In genomic region chr9:121368692-121369091, GRCh38 we compare ENCODE assay signal across 8 cellular contexts. TPM values are rescaled to one million over a fixed set of nuclear protein-coding genes. Genes with fewer than 3 reads are reported as not detected.
DNase-seq lines count a peak whose midpoint lies in the region; ATAC-seq and TF ChIP-seq lines count a peak whose summit lies in the region.
"Not testable (repeated sequence)": the region's sequence is repeated elsewhere in the genome, so short reads cannot be mapped to it uniquely, and the experiment has no call there.

No MANE protein-coding gene starts in this region.

- H3K4me1 ChIP-seq in CD8-positive, alpha-beta T cell (ENCODE audit: insufficient read depth, low read length): peaks cover 11% of the 10 kb centered on the region
- H3K4me1 ChIP-seq in MM.1S (ENCODE audit: low read length); trophoblast cell (ENCODE audit: control insufficient read depth in 1 of 2, insufficient read depth in 2 of 2, low read length in 2 of 2): not testable (repeated sequence)
- H3K4me1 ChIP-seq in breast epithelium (peaks cover 0 to 37% of the 10 kb centered on the region in 2 donors), fibroblast of lung (ENCODE audit: control insufficient read depth, extremely low read depth, insufficient read depth, low read length) (peaks cover 15% of the 10 kb centered on the region), lower lobe of right lung (peaks cover 83% of the 10 kb centered on the region), thyroid gland (peaks cover 41 to 70% of the 10 kb centered on the region in 2 donors)

- H3K27ac Mint-ChIP-seq in CD8-positive, alpha-beta T cell: peak overlapping the region; percentile 90
- H3K27ac Mint-ChIP-seq in activated CD8-positive, alpha-beta T cell treated with anti-CD3 and anti-CD28 coated beads for 36 hours: peak overlapping the region; percentile 91

- ATAC-seq in CD8-positive, alpha-beta T cell; activated CD8-positive, alpha-beta T cell treated with anti-CD3 and anti-CD28 coated beads for 36 hours; lower lobe of right lung: not testable (repeated sequence)

- peaks cover 12% of the 10 kb centered on the region for H3K36me3 Mint-ChIP-seq in CD8-positive, alpha-beta T cell
- H3K36me3 Mint-ChIP-seq in activated CD8-positive, alpha-beta T cell treated with anti-CD3 and anti-CD28 coated beads for 36 hours (ENCODE audit: low read depth): not testable (repeated sequence)

- not testable (repeated sequence) for H4K20me1 ChIP-seq in MM.1S (ENCODE audit: insufficient read depth, low read length); fibroblast of lung (ENCODE audit: control insufficient read depth, extremely low read depth, insufficient read depth, low read length)

- H3K36me3 ChIP-seq in CD8-positive, alpha-beta T cell (ENCODE audit: insufficient read depth, low read length); MM.1S (replicated peaks; ENCODE audit: insufficient read depth, low read length); breast epithelium; fibroblast of lung (ENCODE audit: control insufficient read depth, insufficient read depth, low read length); lower lobe of right lung; trophoblast cell (ENCODE audit: control insufficient read depth in 1 of 2, insufficient read depth in 2 of 2, low read length in 2 of 2); thyroid gland: not testable (repeated sequence)

- not testable (repeated sequence) for H3F3A ChIP-seq in MM.1S (ENCODE audit: insufficient read depth, low read length)

- H3K79me1 ChIP-seq in trophoblast cell (ENCODE audit: low read length): peaks cover 19% of the 10 kb centered on the region

- not testable (repeated sequence) for H2AK5ac ChIP-seq in trophoblast cell (ENCODE audit: low read length)

- H3K27me3 ChIP-seq in CD8-positive, alpha-beta T cell (ENCODE audit: insufficient read depth, low read length); breast epithelium; fibroblast of lung (ENCODE audit: control insufficient read depth, insufficient read depth, low read length); lower lobe of right lung (ENCODE audit: low read depth); trophoblast cell (ENCODE audit: insufficient read depth, low read length); thyroid gland: not testable (repeated sequence)
- H3K27me3 ChIP-seq in MM.1S (replicated peaks; ENCODE audit: insufficient read depth, low read length): peaks cover 12% of the 10 kb centered on the region; the same call in 1 of the 2 replicates

- not testable (repeated sequence) for H4K8ac ChIP-seq in trophoblast cell (ENCODE audit: low read depth, low read length)

- peak overlapping the region; percentile 98 for H3K4ac ChIP-seq in trophoblast cell (ENCODE audit: low read depth, low read length)

- not testable (repeated sequence) for TF ChIP-seq CTCF in CD8-positive, alpha-beta T cell (IDR thresholded peaks at IDR 0.05); MM.1S (IDR thresholded peaks at IDR 0.05; ENCODE audit: low read length); activated CD8-positive, alpha-beta T cell treated with anti-CD3 and anti-CD28 coated beads for 36 hours (IDR thresholded peaks at IDR 0.05); breast epithelium (IDR thresholded peaks at IDR 0.05); fibroblast of lung (conservative IDR thresholded peaks at IDR 0.05 in 1 of 2, IDR thresholded peaks at IDR 0.05 in 1 of 2; ENCODE audit: low read depth in 1 of 2, low read length in 2 of 2); lower lobe of right lung (IDR thresholded peaks at IDR 0.05); thyroid gland (IDR thresholded peaks at IDR 0.05)

- H3K27ac ChIP-seq in CD8-positive, alpha-beta T cell (ENCODE audit: low read depth, low read length): peak overlapping the region; percentile 67
- not testable (repeated sequence) for H3K27ac ChIP-seq in MM.1S (ENCODE audit: low read length)
- H3K27ac ChIP-seq in breast epithelium (peak overlapping the region; percentile 96 to 99), fibroblast of lung (ENCODE audit: insufficient read depth, low read length) (peak overlapping the region; percentile 93), lower lobe of right lung (peak overlapping the region; percentile 93), trophoblast cell (ENCODE audit: low read depth, low read length) (peak overlapping the region; percentile 95), thyroid gland (peak overlapping the region; percentile 86 to 93 (median 93))

- H3K14ac ChIP-seq in trophoblast cell (ENCODE audit: low read length): peak overlapping the region; percentile 80

- H3K9ac ChIP-seq in MM.1S (ENCODE audit: low read length); trophoblast cell (ENCODE audit: low read length): not testable (repeated sequence)
- peak overlapping the region; percentile 92 for H3K9ac ChIP-seq in fibroblast of lung (ENCODE audit: insufficient read depth, low read length)

- H4K12ac ChIP-seq in trophoblast cell (ENCODE audit: low read depth, low read length): peak overlapping the region; percentile 49

- CTCF ChIA-PET in CD8-positive, alpha-beta T cell (lab: Charles Lee): interaction anchor here (0.6 to 2.0 kb wide), 4 partner anchors 9 to 49 kb away, joined by 3 to 14 read pairs (median 4); no protein-coding TSS in a partner anchor
- CTCF ChIA-PET in activated CD8-positive, alpha-beta T cell treated with anti-CD3 and anti-CD28 coated beads for 36 hours (lab: Charles Lee): interaction anchor here (0.7 to 1.0 kb wide), 3 partner anchors 9 to 15 kb away, joined by 3 to 4 read pairs (median 3); no protein-coding TSS in a partner anchor

- peak overlapping the region; percentile 60 for H4K91ac ChIP-seq in trophoblast cell (ENCODE audit: low read depth, low read length)

- peak overlapping the region; percentile 67 for H2BK12ac ChIP-seq in trophoblast cell (ENCODE audit: low read length)

- H2AFZ ChIP-seq in MM.1S (ENCODE audit: low read length); fibroblast of lung (ENCODE audit: low read length); trophoblast cell (ENCODE audit: insufficient read depth, low read length, poor library complexity): not testable (repeated sequence)

- not testable (repeated sequence) for TF ChIP-seq POLR2A in breast epithelium (IDR thresholded peaks at IDR 0.05); thyroid gland (IDR thresholded peaks at IDR 0.05)

- peak overlapping the region; percentile 66 for H2BK5ac ChIP-seq in trophoblast cell (ENCODE audit: low read depth, low read length, poor library complexity)

- peak overlapping the region; percentile 86 for H3K4me3 ChIP-seq in CD8-positive, alpha-beta T cell (ENCODE audit: low read depth, low read length)
- H3K4me3 ChIP-seq in MM.1S (ENCODE audit: low read length): peak overlapping the region; percentile 71
- peak overlapping the region; percentile 68 to 90 (median 77) for H3K4me3 ChIP-seq in breast epithelium
- peak overlapping the region; percentile 73 to 89 (median 76) for H3K4me3 ChIP-seq in fibroblast of lung (replicated peaks in 1 of 4; ENCODE audit: control extremely low read depth in 1 of 4, insufficient read depth in 1 of 4, low read depth in 3 of 4, low read length in 4 of 4)
- peak overlapping the region; percentile 84 for H3K4me3 ChIP-seq in lower lobe of right lung
- H3K4me3 ChIP-seq in trophoblast cell (ENCODE audit: low read depth, low read length): peak overlapping the region; percentile 49
- H3K4me3 ChIP-seq in thyroid gland (replicated peaks in 1 of 3): peak overlapping the region in 1 of 3 donors; percentile 63

- not testable (repeated sequence) for H3K9me2 ChIP-seq in MM.1S (replicated peaks; ENCODE audit: insufficient read depth, low read length)

- not testable (repeated sequence) for H3K79me2 ChIP-seq in MM.1S (ENCODE audit: low read length)
- H3K79me2 ChIP-seq in fibroblast of lung (ENCODE audit: control insufficient read depth, insufficient read depth, low read length): peaks cover 61% of the 10 kb centered on the region
- H3K79me2 ChIP-seq in trophoblast cell (ENCODE audit: control insufficient read depth, insufficient read depth, low read length, poor library complexity): peaks cover 12% of the 10 kb centered on the region

- peak overlapping the region; percentile 92 for H3K4me3 Mint-ChIP-seq in CD8-positive, alpha-beta T cell
- H3K4me3 Mint-ChIP-seq in activated CD8-positive, alpha-beta T cell treated with anti-CD3 and anti-CD28 coated beads for 36 hours: peak overlapping the region; percentile 79

- H3K23ac ChIP-seq in trophoblast cell (ENCODE audit: low read length): not testable (repeated sequence)

- H3K18ac ChIP-seq in trophoblast cell (ENCODE audit: low read length): peak overlapping the region; percentile 79

- no CpG with 5 or more reads among the region's 10 CpGs for WGBS in trophoblast cell (ENCODE audit: extremely low coverage, insufficient coverage, insufficient read length)
- 69 to 73% methylated on average over 10 of the region's 10 CpGs for WGBS in thyroid gland, 2 donors

- H3K4me1 Mint-ChIP-seq in CD8-positive, alpha-beta T cell (ENCODE audit: low read depth): peaks cover 75% of the 10 kb centered on the region
- H3K4me1 Mint-ChIP-seq in activated CD8-positive, alpha-beta T cell treated with anti-CD3 and anti-CD28 coated beads for 36 hours (ENCODE audit: low read depth): peaks cover 63% of the 10 kb centered on the region

- not testable (repeated sequence) for H3K27me3 Mint-ChIP-seq in CD8-positive, alpha-beta T cell (ENCODE audit: low read depth); activated CD8-positive, alpha-beta T cell treated with anti-CD3 and anti-CD28 coated beads for 36 hours

- H3K4me2 ChIP-seq in MM.1S (ENCODE audit: low read depth, low read length) (peak overlapping the region; percentile 90), fibroblast of lung (ENCODE audit: extremely low read depth, insufficient read depth, low read length) (peak overlapping the region; percentile 91), trophoblast cell (ENCODE audit: low read length) (peak overlapping the region; percentile 64)

- H3K9me3 ChIP-seq in CD8-positive, alpha-beta T cell (ENCODE audit: low read length); MM.1S (replicated peaks; ENCODE audit: insufficient read depth, low read length); breast epithelium; fibroblast of lung (ENCODE audit: control insufficient read depth, insufficient read depth, low read depth, low read length); lower lobe of right lung; trophoblast cell (ENCODE audit: insufficient read depth, low read depth, low read length); thyroid gland: not testable (repeated sequence)

- not testable (repeated sequence) for DNase-seq in CD8-positive, alpha-beta T cell; activated CD8-positive, alpha-beta T cell treated with anti-CD3 and anti-CD28 coated beads for 36 hours; breast epithelium (ENCODE audit: low spot score in 2 of 2); fibroblast of lung (ENCODE audit: low read depth in 2 of 2); lower lobe of right lung; trophoblast cell; thyroid gland
- peak; percentile 29 for DNase-seq in MM.1S

- H2BK120ac ChIP-seq in trophoblast cell (ENCODE audit: insufficient read depth, low read length, poor library complexity): peak overlapping the region; percentile 39

- intact Hi-C loops in CD8-positive, alpha-beta T cell (cut with DNase I, micrococcal nuclease): loop anchor here in 1 of 2 experiments (5.0 kb wide), 2 partner anchors 246 to 526 kb away; partner anchors contain the start of gene PSMD5
- intact Hi-C loops in activated CD8-positive, alpha-beta T cell treated with anti-CD3 and anti-CD28 coated beads for 36 hours (cut with micrococcal nuclease); breast epithelium (cut with DNase I; ENCODE audit: low total_unique reads); lower lobe of right lung (cut with DNase I); thyroid gland (cut with DNase I): not testable (repeated sequence)

- POLR2A ChIA-PET in CD8-positive, alpha-beta T cell (lab: Charles Lee): interaction anchor here (1.4 to 2.8 kb wide), 2 partner anchors 11 to 15 kb away, joined by 8 to 9 read pairs; no protein-coding TSS in a partner anchor
- POLR2A ChIA-PET in activated CD8-positive, alpha-beta T cell treated with anti-CD3 and anti-CD28 coated beads for 36 hours (lab: Charles Lee): interaction anchor here (0.7 to 1.8 kb wide), 4 partner anchors 10 to 49 kb away, joined by 3 to 9 read pairs (median 6); no protein-coding TSS in a partner anchor

- not testable (repeated sequence) for H3K9me3 Mint-ChIP-seq in CD8-positive, alpha-beta T cell; activated CD8-positive, alpha-beta T cell treated with anti-CD3 and anti-CD28 coated beads for 36 hours

RNA-seq across cellular contexts. Expression of gene STOM, which starts 1.4 kb away (rescaled TPM):
- total RNA-seq in CD8-positive, alpha-beta T cell: 10 to 100 TPM; 47.4 to 48.2 TPM
- total RNA-seq in activated CD8-positive, alpha-beta T cell treated with anti-CD3 and anti-CD28 coated beads for 36 hours: 10 to 100 TPM; 31.7 to 32.5 TPM
- total RNA-seq in breast epithelium (100 to 1,000 TPM; 263 to 444 (median 334) TPM), fibroblast of lung (215 and 248 TPM in 2 replicates), lower lobe of right lung (479 TPM), thyroid gland (100 to 1,000 TPM; 104 to 275 (median 142) TPM)
- polyA plus RNA-seq in fibroblast of lung: 224 and 536 TPM in 2 replicates
- 151 and 362 TPM in 2 replicates for polyA plus RNA-seq in fibroblast of lung (2012)
- 62.3 and 103 TPM in 2 replicates for polyA minus RNA-seq in fibroblast of lung (ENCODE audit: low replicate concordance)
- polyA plus RNA-seq in trophoblast cell (2013): 125 and 136 TPM in 2 replicates
